In genomic region chr16:17257426-17257825, GRCh38 we compare ENCODE assay signal across 24 cellular contexts.
DNase-seq lines count a peak whose midpoint lies in the region; ATAC-seq, FAIRE-seq and TF ChIP-seq lines count a peak whose summit lies in the region.
"Had no signal": no experiment of that assay in that cellular context is flagged by ENCODE, and none has a peak within 500 bp of the region (broad histone marks: within the 10 kb centered on the region; RNA-seq: fewer than 3 reads in every experiment).

No MANE protein-coding gene starts in this region.

- no peak for TF ChIP-seq RAD21 in GM12878 (IDR thresholded peaks at IDR 0.05; ENCODE audit: insufficient read depth, low read depth, low read length)

- H3K4me1 Mint-ChIP-seq in neural crest cell (peaks cover 24% of the 10 kb centered on the region), immature natural killer cell (peaks cover 32 to 46% of the 10 kb centered on the region in 2 donors)

- no peak overlapping the region for H3K27ac ChIP-seq in GM12878 (ENCODE audit: control insufficient read depth, insufficient read depth)
- H3K27ac ChIP-seq: 22Rv1, BLaER1 had no signal

- no peak overlapping the region for H2AFZ ChIP-seq in GM12878 (ENCODE audit: control insufficient read depth, low read depth, low read length)
- H2AFZ ChIP-seq: GM23338 had no signal

- TF ChIP-seq CTCF in GM12878 (IDR thresholded peaks at IDR 0.05 in 2 of 3, conservative IDR thresholded peaks at IDR 0.05 in 1 of 3; ENCODE audit: control insufficient read depth in 2 of 3, extremely low read depth in 1 of 3, insufficient read depth in 1 of 3, low read depth in 3 of 3, low read length in 3 of 3) (no peak), neural crest cell (conservative IDR thresholded peaks at IDR 0.05) (no peak), GM13976 (IDR thresholded peaks at IDR 0.05; ENCODE audit: borderline replicate concordance, control extremely low read depth, extremely low read depth, insufficient read depth, missing control alignments) (no peak)

- H3K36me3 ChIP-seq in GM12878 (ENCODE audit: control insufficient read depth in 2 of 2, insufficient read depth in 2 of 2, low read length in 1 of 2), result no peaks in the 10 kb centered on the region
- H3K36me3 ChIP-seq: HAP-1 had no signal

- H3K4me3 Mint-ChIP-seq in neural crest cell, result no peak overlapping the region
- no peak overlapping the region for H3K4me3 Mint-ChIP-seq in immature natural killer cell
- H3K4me3 Mint-ChIP-seq: B cell; CD4-positive, alpha-beta T cell; CD8-positive, alpha-beta memory T cell; GM23338; HFFc6 had no signal

- no TSS peak for BruUV-seq in GM12878 (replicated peaks; lab: Mats Ljungman, UMichigan)

- H3K9me3 ChIP-seq in GM12878 (replicated peaks; ENCODE audit: control insufficient read depth, insufficient read depth, low read length), result no peaks in the 10 kb centered on the region
- H3K9me3 ChIP-seq: BLaER1, HAP-1 had no signal

- TF ChIP-seq POLR2A in GM12878 (IDR thresholded peaks at IDR 0.05; ENCODE audit: low read depth, low read length), result no peak

- no peak for FAIRE-seq in GM12878 (lab: Jason Lieb, UNC)
- FAIRE-seq: A204.1, D721Med, GM12891, GM19239, H54 had no signal

- no peaks in the 10 kb centered on the region for H3K27me3 ChIP-seq in GM12878 (replicated peaks in 1 of 2; ENCODE audit: control insufficient read depth in 2 of 2, insufficient read depth in 2 of 2, low read length in 1 of 2)
- H3K27me3 ChIP-seq: BLaER1 had no signal

- H3K9me3 Mint-ChIP-seq in neural crest cell, result no peaks in the 10 kb centered on the region
- no peaks in the 10 kb centered on the region for H3K9me3 Mint-ChIP-seq in immature natural killer cell
- H3K9me3 Mint-ChIP-seq: CD4-positive, alpha-beta T cell; CD8-positive, alpha-beta memory T cell; GM23338; HFFc6 had no signal

- peak overlapping the region; percentile 16 for H3K27ac Mint-ChIP-seq in neural crest cell (ENCODE audit: unreplicated experiment)
- peak overlapping the region in 2 of 6 donors; percentile 53 to 61 for H3K27ac Mint-ChIP-seq in immature natural killer cell
- H3K27ac Mint-ChIP-seq: B cell; CD4-positive, alpha-beta T cell; GM23338; HFFc6 had no signal

- RAD21 ChIA-PET in GM12878 (lab: Charles Lee; ENCODE audit: unreplicated experiment), result interaction anchor here (0.6 to 7.6 kb wide), 4 partner anchors 12 to 211 kb away, joined by 3 to 70 read pairs (median 27); no protein-coding TSS in a partner anchor

- CTCF ChIA-PET in GM12878 (lab: Yijun Ruan, JAX), result interaction anchor here (0.6 to 7.5 kb wide), 14 partner anchors 9 to 396 kb away, joined by 3 to 57 read pairs (median 3); no protein-coding TSS in a partner anchor

- peak overlapping the region; percentile 41; the same call in 1 of the 2 replicates for H3K4me2 ChIP-seq in GM12878 (ENCODE audit: control insufficient read depth, insufficient read depth)
- H3K4me2 ChIP-seq: BLaER1, GM23338 had no signal

- ATAC-seq in GM12878 (no peak), GM21381 (IDR thresholded peaks at IDR 0.05; ENCODE audit: unreplicated experiment) (no peak)
- ATAC-seq: GM23338 had no signal

- H3K4me3 ChIP-seq in GM12878, result no peak overlapping the region
- H3K4me3 ChIP-seq: BLaER1, GM23338, HAP-1 had no signal

- POLR2A ChIA-PET in GM12878 (lab: Charles Lee), result no interaction called here

- no peaks in the 10 kb centered on the region for H3K79me2 ChIP-seq in GM12878 (ENCODE audit: control insufficient read depth, insufficient read depth, low read length)

- no peaks in the 10 kb centered on the region for H4K20me1 ChIP-seq in GM12878 (ENCODE audit: control insufficient read depth, insufficient read depth)

- H3K9ac ChIP-seq in GM12878 (ENCODE audit: control insufficient read depth, insufficient read depth, low read length), result no peak overlapping the region
- H3K9ac ChIP-seq: BLaER1 had no signal

- SMC1A ChIA-PET in GM12878 (lab: Charles Lee; ENCODE audit: uncharacterized antibody, unreplicated experiment), result interaction anchor here (0.6 to 7.0 kb wide), 13 partner anchors 19 to 663 kb away, joined by 3 to 77 read pairs (median 3); no protein-coding TSS in a partner anchor

- peaks cover 35% of the 10 kb centered on the region for H3K4me1 ChIP-seq in GM12878 (ENCODE audit: control insufficient read depth, insufficient read depth, low read length)
- H3K4me1 ChIP-seq: HAP-1 had no signal

- no peaks in the 10 kb centered on the region for H3K27me3 Mint-ChIP-seq in neural crest cell (ENCODE audit: low read depth)
- peaks cover 0 to 2% (median 0%) of the 10 kb centered on the region in 3 donors for H3K27me3 Mint-ChIP-seq in immature natural killer cell (ENCODE audit: low read depth in 3 of 3)
- H3K27me3 Mint-ChIP-seq: B cell; CD4-positive, alpha-beta T cell; CD8-positive, alpha-beta memory T cell had no signal

- peak; percentile 1 for DNase-seq in activated effector memory CD4-positive, alpha-beta T cell treated with anti-CD3 and anti-CD28 coated beads, Interleukin-2, amount 50 U/mL, for 16 hours
- DNase-seq in activated effector memory CD4-positive, alpha-beta T cell treated with Interleukin-2 at 50 U/mL for 16 hours, result no peak
- DNase-seq in GM12878 (ENCODE audit: low read depth, low spot score) (no peak), neural crest cell (ENCODE audit: low read depth, low spot score) (no peak), immature natural killer cell (no peak), GM13976 (ENCODE audit: low spot score) (no peak)
- DNase-seq: CD4-positive, alpha-beta T cell; CD8-positive, alpha-beta memory T cell; DMS 273 treated with DMSO at 0.1 percent for 48 hours; DMS79; EL; GDM1; HFFc6 had no signal

- in situ Hi-C loops in GM12878 (cut with MboI) (loop anchor here (5.0 kb wide), 1 partner anchor 210 kb away; no protein-coding TSS in a partner anchor), GM13976 (cut with MboI; ENCODE audit: low sequenced_read_pairs, unreplicated experiment) (no loop called here)

- 51% methylated on average over 9 of the region's 9 CpGs for WGBS in GM12878 (ENCODE audit: insufficient coverage, insufficient replicate concordance, low lambda C conversion rate, missing lambda C conversion rate)

- no peak for TF ChIP-seq EP300 in GM12878 (IDR thresholded peaks at IDR 0.05; ENCODE audit: borderline replicate concordance in 1 of 2, control insufficient read depth in 1 of 2, low read depth in 2 of 2, low read length in 2 of 2)

- intact Hi-C loops in GM12878 (cut with micrococcal nuclease; ENCODE audit: unreplicated experiment), result loop anchor here (5.0 kb wide), 1 partner anchor 210 kb away; no protein-coding TSS in a partner anchor

- H3K36me3 Mint-ChIP-seq in neural crest cell (ENCODE audit: low read depth) (peaks cover 3% of the 10 kb centered on the region), immature natural killer cell (peaks cover 10 to 15% (median 14%) of the 10 kb centered on the region in 3 donors)

TF ChIP-seq in GM12878, 131 proteins besides CTCF, POLR2A, EP300 and RAD21 (continues in another document):
- TF ChIP-seq RFX5 (IDR thresholded peaks at IDR 0.05; ENCODE audit: low read depth, low read length) (no peak), TCF3 (IDR thresholded peaks at IDR 0.05; ENCODE audit: borderline replicate concordance, insufficient read depth, low read depth, low read length) (no peak), ELK1 (IDR thresholded peaks at IDR 0.05; ENCODE audit: low read depth, low read length) (no peak), ZZZ3 (IDR thresholded peaks at IDR 0.05; ENCODE audit: control insufficient read depth, insufficient read length, low read depth) (no peak), IRF3 (IDR thresholded peaks at IDR 0.05) (no peak), CHD4 (IDR thresholded peaks at IDR 0.05) (no peak), MAX (IDR thresholded peaks at IDR 0.05; ENCODE audit: low read depth, low read length) (no peak), SIN3A (IDR thresholded peaks at IDR 0.05; ENCODE audit: low read depth, low read length) (no peak), TBL1XR1 (IDR thresholded peaks at IDR 0.05; ENCODE audit: low read depth, low read length) (no peak), BCL11A (IDR thresholded peaks at IDR 0.05; ENCODE audit: low read depth, low read length) (no peak), CHD1 (IDR thresholded peaks at IDR 0.05; ENCODE audit: low read depth, low read length) (no peak), CBFB (IDR thresholded peaks at IDR 0.05; ENCODE audit: low read depth) (no peak), E2F4 (IDR thresholded peaks at IDR 0.05; ENCODE audit: low read depth, low read length) (no peak), JUND (IDR thresholded peaks at IDR 0.05; ENCODE audit: low read depth, low read length) (no peak), SRF (IDR thresholded peaks at IDR 0.05; ENCODE audit: low read depth in 2 of 2, low read length in 2 of 2) (no peak)
